In the genomic region with DNA sequence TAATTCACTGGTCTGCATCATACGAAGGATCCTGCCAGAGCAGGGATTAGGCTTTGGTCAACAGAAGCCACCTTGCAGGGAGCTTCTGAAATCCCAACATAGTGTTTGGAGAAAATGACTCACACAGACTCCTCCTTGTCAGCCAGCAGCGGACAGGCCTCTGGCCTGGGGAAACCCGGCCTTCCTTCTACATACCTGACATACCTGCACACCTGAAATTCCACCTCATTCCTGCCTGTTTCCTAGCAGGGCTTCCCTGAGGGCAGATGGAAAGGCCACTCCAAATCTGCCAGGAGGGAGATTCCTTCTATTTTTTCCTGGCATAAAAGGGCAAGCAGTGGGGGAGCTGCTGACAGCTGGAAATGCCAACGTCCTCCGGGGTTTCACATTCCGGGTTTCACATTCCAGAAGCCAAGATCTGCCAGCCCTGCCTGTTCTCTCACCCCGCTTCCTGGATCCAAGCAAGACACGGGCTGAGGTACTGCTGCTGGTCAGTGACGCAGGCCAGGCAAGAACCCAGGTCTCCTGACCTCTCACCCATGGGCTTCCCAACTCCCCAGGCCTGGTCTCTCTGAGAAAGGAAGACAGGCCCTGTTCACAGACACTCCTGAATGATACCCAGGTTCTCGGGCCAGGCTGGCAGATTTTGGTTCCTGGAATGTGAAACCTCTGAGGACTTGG, we compare ENCODE assay signal across 15 cellular contexts. TPM values are rescaled to one million over a fixed set of nuclear protein-coding genes. Genes with fewer than 3 reads are reported as not detected.
A peak's percentile ranks its signal among the peaks of the same experiment; 100 is the strongest.
DNase-seq lines count a peak whose midpoint lies in the region; ATAC-seq and TF ChIP-seq lines count a peak whose summit lies in the region.
"Had no signal": no experiment of that assay in that cellular context is flagged by ENCODE, and none has a peak within 500 bp of the region (broad histone marks: within the 10 kb centered on the region; RNA-seq: fewer than 3 reads in every experiment).

No MANE protein-coding gene starts in this region.

- H3K4me3 ChIP-seq in Panc1 (ENCODE audit: low read depth in 2 of 2, low read length in 2 of 2) (no peak overlapping the region), esophagus squamous epithelium (no peak overlapping the region)
- H3K4me3 ChIP-seq: SJSA1 had no signal

- H3K36me3 ChIP-seq in Panc1 (ENCODE audit: control insufficient read depth, insufficient read depth, low read length) (no peaks in the 10 kb centered on the region), esophagus squamous epithelium (no peaks in the 10 kb centered on the region)
- H3K36me3 ChIP-seq: SJSA1 had no signal

- WGBS in esophagus squamous epithelium, 2 donors = 23 to 30% methylated on average over 6 to 7 of the region's 10 CpGs

- CTCF ChIA-PET in Panc1 (lab: Charles Lee) = no interaction called here
- CTCF ChIA-PET in activated CD8-positive, alpha-beta memory T cell treated with anti-CD3 and anti-CD28 coated beads, Interleukin-2, amount 10 ng/mL, durations not matched to agents 7 days and 5 days (lab: Charles Lee) = no interaction called here

- no TSS peak for BruUV-seq in Panc1 (replicated peaks; lab: Mats Ljungman, UMichigan)

- TF ChIP-seq CTCF in Panc1 (IDR thresholded peaks at IDR 0.05) (no peak), esophagus squamous epithelium (IDR thresholded peaks at IDR 0.05) (no peak), mesothelial cell of epicardium (IDR thresholded peaks at IDR 0.05; ENCODE audit: unreplicated experiment) (no peak)

- no peaks in the 10 kb centered on the region for H3K36me3 Mint-ChIP-seq in mesothelial cell of epicardium
- H3K36me3 Mint-ChIP-seq in activated CD8-positive, alpha-beta memory T cell treated with anti-CD3 and anti-CD28 coated beads, Interleukin-2, amount 10 ng/mL, durations not matched to agents 7 days and 5 days = no peaks in the 10 kb centered on the region

- H3K27me3 ChIP-seq in Panc1 (ENCODE audit: control insufficient read depth, insufficient read depth, low read length) (no peaks in the 10 kb centered on the region), esophagus squamous epithelium (peaks cover 0 to 20% (median 0%) of the 10 kb centered on the region in 4 donors)

- peak overlapping the region; percentile 91 for H3K27ac Mint-ChIP-seq in mesothelial cell of epicardium
- no peak overlapping the region for H3K27ac Mint-ChIP-seq in activated CD8-positive, alpha-beta memory T cell treated with anti-CD3 and anti-CD28 coated beads, Interleukin-2, amount 10 ng/mL, durations not matched to agents 7 days and 5 days
- H3K27ac Mint-ChIP-seq: stimulated activated memory B cell treated with anti-CD40 and anti-IgM and Interleukin-4, amounts not matched to agents 10 μg/mL and 1 μg/mL and 100 μg/mL, for 72 hours had no signal

- POLR2A ChIA-PET in Panc1 (lab: Charles Lee) = no interaction called here

- H3K4me1 Mint-ChIP-seq in mesothelial cell of epicardium = peaks cover 28% of the 10 kb centered on the region
- H3K4me1 Mint-ChIP-seq in activated CD8-positive, alpha-beta memory T cell treated with anti-CD3 and anti-CD28 coated beads, Interleukin-2, amount 10 ng/mL, durations not matched to agents 7 days and 5 days = no peaks in the 10 kb centered on the region
- H3K4me1 Mint-ChIP-seq: stimulated activated memory B cell treated with anti-CD40 and anti-IgM and Interleukin-4, amounts not matched to agents 10 μg/mL and 1 μg/mL and 100 μg/mL, for 72 hours had no signal

- DNase-seq in Caki2 (ENCODE audit: low read depth) (peak; percentile 65), Panc1 (ENCODE audit: low read depth, low spot score) (no peak), esophagus squamous epithelium (lab: John Stamatoyannopoulos, UW) (no peak), mesothelial cell of epicardium (ENCODE audit: low spot score in 2 of 2, unreplicated experiment in 2 of 2) (peak in 1 of 2 experiments; percentile 40), NCI-H526 treated with DMSO at 0.1 percent for 48 hours (lab: John Stamatoyannopoulos, UW) (no peak)
- no peak for DNase-seq in activated CD8-positive, alpha-beta memory T cell treated with anti-CD3 and anti-CD28 coated beads, Interleukin-2, amount 10 ng/mL, durations not matched to agents 7 days and 5 days
- DNase-seq: activated CD4-positive, alpha-beta T cell treated with anti-CD3 and anti-CD28 coated beads, Interleukin-2, amount 50 U/mL, for 48 hours; AML-193 had no signal

- H3K27ac ChIP-seq in Panc1 (ENCODE audit: low read length) (no peak overlapping the region), esophagus squamous epithelium (peak overlapping the region; percentile 37 to 67 (median 58))
- H3K27ac ChIP-seq: SJSA1 had no signal

- H3K9me3 ChIP-seq in Panc1 (ENCODE audit: control insufficient read depth, insufficient read depth, low read depth, low read length) (no peaks in the 10 kb centered on the region), esophagus squamous epithelium (no peaks in the 10 kb centered on the region)
- H3K9me3 ChIP-seq: SJSA1 had no signal

- H3K4me1 ChIP-seq in Panc1 (ENCODE audit: control insufficient read depth, insufficient read depth, low read length) (no peaks in the 10 kb centered on the region), esophagus squamous epithelium (peaks cover 15 to 60% (median 25%) of the 10 kb centered on the region in 3 donors)

- in situ Hi-C loops in Caki2 (cut with HindIII; ENCODE audit: low pct_unique_long_range_greater_than_20kb, low sequenced_read_pairs) = no loop called here
- in situ Hi-C loops in Panc1 (cut with HindIII; ENCODE audit: low pct_unique_long_range_greater_than_20kb, low sequenced_read_pairs) = no loop called here

- peaks cover 6% of the 10 kb centered on the region for H3K27me3 Mint-ChIP-seq in mesothelial cell of epicardium (ENCODE audit: low read depth)
- H3K27me3 Mint-ChIP-seq in activated CD8-positive, alpha-beta memory T cell treated with anti-CD3 and anti-CD28 coated beads, Interleukin-2, amount 10 ng/mL, durations not matched to agents 7 days and 5 days = peaks cover 46% of the 10 kb centered on the region

- peak; percentile 68; the same call in 1 of the 2 replicates for ATAC-seq in Panc1
- no peak for ATAC-seq in activated CD8-positive, alpha-beta memory T cell treated with anti-CD3 and anti-CD28 coated beads, Interleukin-2, amount 10 ng/mL, durations not matched to agents 7 days and 5 days
- no peak for ATAC-seq in GM19395 (IDR thresholded peaks at IDR 0.05; ENCODE audit: unreplicated experiment)
- no peak for ATAC-seq in GM18861 (IDR thresholded peaks at IDR 0.05; ENCODE audit: unreplicated experiment)
- ATAC-seq: stimulated activated memory B cell treated with anti-CD40 and anti-IgM and Interleukin-4, amounts not matched to agents 10 μg/mL and 1 μg/mL and 100 μg/mL, for 72 hours had no signal

- no peak for TF ChIP-seq POLR2A in esophagus squamous epithelium (IDR thresholded peaks at IDR 0.05)

- intact Hi-C loops in Panc1 (cut with micrococcal nuclease; ENCODE audit: unreplicated experiment) (no loop called here), esophagus squamous epithelium (cut with DNase I) (no loop called here)

- no peak overlapping the region for H3K4me3 Mint-ChIP-seq in mesothelial cell of epicardium
- no peak overlapping the region for H3K4me3 Mint-ChIP-seq in activated CD8-positive, alpha-beta memory T cell treated with anti-CD3 and anti-CD28 coated beads, Interleukin-2, amount 10 ng/mL, durations not matched to agents 7 days and 5 days
- H3K4me3 Mint-ChIP-seq: stimulated activated memory B cell treated with anti-CD40 and anti-IgM and Interleukin-4, amounts not matched to agents 10 μg/mL and 1 μg/mL and 100 μg/mL, for 72 hours had no signal

- H3K9me3 Mint-ChIP-seq in mesothelial cell of epicardium = no peaks in the 10 kb centered on the region
- H3K9me3 Mint-ChIP-seq in activated CD8-positive, alpha-beta memory T cell treated with anti-CD3 and anti-CD28 coated beads, Interleukin-2, amount 10 ng/mL, durations not matched to agents 7 days and 5 days (ENCODE audit: low read depth) = no peaks in the 10 kb centered on the region

RNA-seq across cellular contexts. Expression of a gene that starts 18.2 kb away (rescaled TPM):
- not detected in 2 replicates for total RNA-seq in Caki2 (2014; rRNA removed; shearing (Covaris generic); ENCODE audit: low replicate concordance)
- total RNA-seq in Panc1 (2021; ENCODE audit: unreplicated experiment) (not detected), esophagus squamous epithelium (10 to 100 TPM in 3 of 4 donors, 1 to 10 TPM in 1; 2.9 to 46.0 (median 22.0) TPM), mesothelial cell of epicardium (0.29 TPM in 1 of 3 replicates, not detected in the others)
- not detected for polyA plus RNA-seq in Panc1 (2012; ENCODE audit: insufficient read length)
- not detected for total RNA-seq in activated CD8-positive, alpha-beta memory T cell treated with anti-CD3 and anti-CD28 coated beads, Interleukin-2, amount 10 ng/mL, durations not matched to agents 7 days and 5 days
- total RNA-seq: fibroblast of lung, mononuclear cell, SJSA1 had no signal
- polyA plus RNA-seq: adipose tissue, fibroblast of lung had no signal
